In genomic region chr11:60363542-60364525, GRCh38 we compare ENCODE assay signal across 9 cellular contexts. TPM values are rescaled to one million over a fixed set of nuclear protein-coding genes. Genes with fewer than 3 reads are reported as not detected.
DNase-seq lines count a peak whose midpoint lies in the region; ATAC-seq and TF ChIP-seq lines count a peak whose summit lies in the region.
"Had no signal": no experiment of that assay in that cellular context is flagged by ENCODE, and none has a peak within 500 bp of the region (broad histone marks: within the 10 kb centered on the region; RNA-seq: fewer than 3 reads in every experiment).

No MANE protein-coding gene starts in this region.

- no peak for TF ChIP-seq POLR2A in esophagus muscularis mucosa (IDR thresholded peaks at IDR 0.05; ENCODE audit: low read depth)

- CTCF ChIA-PET in CD8-positive, alpha-beta memory T cell (lab: Charles Lee), result interaction anchor here (0.8 to 2.1 kb wide), 7 partner anchors 14 to 270 kb away, joined by 3 to 16 read pairs (median 3); no protein-coding TSS in a partner anchor

- no peaks in the 10 kb centered on the region for H3K27me3 ChIP-seq in CD8-positive, alpha-beta memory T cell (ENCODE audit: insufficient read depth, low read length, poor library complexity, severe bottlenecking)
- H3K27me3 ChIP-seq in HUES48 (ENCODE audit: control insufficient read depth, insufficient read depth, low read length) (no peaks in the 10 kb centered on the region), OCI-LY1 (ENCODE audit: insufficient read depth, low read length) (no peaks in the 10 kb centered on the region), esophagus muscularis mucosa (peaks cover 0 to 12% (median 2%) of the 10 kb centered on the region in 4 donors)

- 49% methylated on average over 7 of the region's 7 CpGs for WGBS in esophagus muscularis mucosa

- intact Hi-C loops in esophagus muscularis mucosa (cut with DNase I), result no loop called here

- H3K36me3 Mint-ChIP-seq in CD8-positive, alpha-beta memory T cell, result no peaks in the 10 kb centered on the region
- H3K36me3 Mint-ChIP-seq in naive thymus-derived CD8-positive, alpha-beta T cell, result no peaks in the 10 kb centered on the region
- H3K36me3 Mint-ChIP-seq: activated naive CD4-positive, alpha-beta T cell treated with anti-CD3 and anti-CD28 coated beads, Interleukin-2, amount 50 U/mL, for 24 hours had no signal

- no peak overlapping the region for H3K27ac Mint-ChIP-seq in CD8-positive, alpha-beta memory T cell
- peak overlapping the region in 2 of 10 donors; percentile 38 to 82 for H3K27ac Mint-ChIP-seq in naive thymus-derived CD8-positive, alpha-beta T cell
- no peak overlapping the region for H3K27ac Mint-ChIP-seq in stimulated activated naive CD8-positive, alpha-beta T cell treated with anti-CD3 and anti-CD28 coated beads, Interleukin-15, amount 100 ng/mL, for 72 hours
- H3K27ac Mint-ChIP-seq: activated naive CD4-positive, alpha-beta T cell treated with anti-CD3 and anti-CD28 coated beads, Interleukin-2, amount 50 U/mL, for 24 hours had no signal

- H2AFZ ChIP-seq in OCI-LY1 (ENCODE audit: low read length), result peak overlapping the region; percentile 10

- peaks cover 9 to 33% of the 10 kb centered on the region in 2 donors for H3K27me3 Mint-ChIP-seq in CD8-positive, alpha-beta memory T cell
- H3K27me3 Mint-ChIP-seq in naive thymus-derived CD8-positive, alpha-beta T cell, result peaks cover 2 to 23% (median 11%) of the 10 kb centered on the region in 5 donors
- H3K27me3 Mint-ChIP-seq in stimulated activated naive CD8-positive, alpha-beta T cell treated with anti-CD3 and anti-CD28 coated beads, Interleukin-15, amount 100 ng/mL, for 72 hours, result peaks cover 53% of the 10 kb centered on the region

- no peaks in the 10 kb centered on the region for H3K4me1 Mint-ChIP-seq in CD8-positive, alpha-beta memory T cell
- H3K4me1 Mint-ChIP-seq in naive thymus-derived CD8-positive, alpha-beta T cell, result peaks cover 0 to 40% (median 4%) of the 10 kb centered on the region in 4 donors
- peaks cover 21% of the 10 kb centered on the region for H3K4me1 Mint-ChIP-seq in stimulated activated naive CD8-positive, alpha-beta T cell treated with anti-CD3 and anti-CD28 coated beads, Interleukin-15, amount 100 ng/mL, for 72 hours
- H3K4me1 Mint-ChIP-seq: activated naive CD4-positive, alpha-beta T cell treated with anti-CD3 and anti-CD28 coated beads, Interleukin-2, amount 50 U/mL, for 24 hours had no signal

- DNase-seq in CD8-positive, alpha-beta memory T cell, result peak; percentile 24 to 59 (median 35)
- DNase-seq in GM20000 (ENCODE audit: low spot score) (peak; percentile 65), esophagus muscularis mucosa (ENCODE audit: extremely low spot score) (no peak)
- peak; percentile 72 for DNase-seq in activated CD8-positive, alpha-beta memory T cell treated with anti-CD3 and anti-CD28 coated beads, Interleukin-2, amount 50 U/mL, for 48 hours
- peak; percentile 7 to 68 (median 46) for DNase-seq in naive thymus-derived CD8-positive, alpha-beta T cell
- DNase-seq in stimulated activated naive CD8-positive, alpha-beta T cell treated with anti-CD3 and anti-CD28 coated beads, Interleukin-15, amount 100 ng/mL, for 72 hours, result peak; percentile 49 to 55

- no peaks in the 10 kb centered on the region for H3F3A ChIP-seq in OCI-LY1 (ENCODE audit: insufficient read depth, low read length)

- H4K20me1 ChIP-seq in OCI-LY1 (ENCODE audit: insufficient read depth, low read length), result no peaks in the 10 kb centered on the region

- H3K4me1 ChIP-seq in CD8-positive, alpha-beta memory T cell (ENCODE audit: insufficient read depth, low read length), result no peaks in the 10 kb centered on the region
- H3K4me1 ChIP-seq in HUES48 (ENCODE audit: control insufficient read depth, insufficient read depth, low read length) (peaks cover 19% of the 10 kb centered on the region), OCI-LY1 (ENCODE audit: insufficient read depth, low read length, severe bottlenecking) (peaks cover 24% of the 10 kb centered on the region), esophagus muscularis mucosa (no peaks in the 10 kb centered on the region)

- H3K9ac ChIP-seq in HUES48 (ENCODE audit: low read depth, low read length) (peak overlapping the region; percentile 37; the same call in 1 of the 2 replicates), OCI-LY1 (ENCODE audit: low read length) (peak overlapping the region; percentile 15; the same call in 1 of the 2 replicates)

- no peaks in the 10 kb centered on the region for H3K9me3 Mint-ChIP-seq in CD8-positive, alpha-beta memory T cell
- no peaks in the 10 kb centered on the region for H3K9me3 Mint-ChIP-seq in naive thymus-derived CD8-positive, alpha-beta T cell
- H3K9me3 Mint-ChIP-seq in stimulated activated naive CD8-positive, alpha-beta T cell treated with anti-CD3 and anti-CD28 coated beads, Interleukin-15, amount 100 ng/mL, for 72 hours, result peaks cover 0 to 5% of the 10 kb centered on the region in 2 donors
- H3K9me3 Mint-ChIP-seq: activated naive CD4-positive, alpha-beta T cell treated with anti-CD3 and anti-CD28 coated beads, Interleukin-2, amount 50 U/mL, for 24 hours had no signal

- H3K27ac ChIP-seq in CD8-positive, alpha-beta memory T cell (ENCODE audit: low read depth, low read length), result no peak overlapping the region
- H3K27ac ChIP-seq in HUES48 (ENCODE audit: low read depth, low read length) (peak overlapping the region; percentile 57), OCI-LY1 (ENCODE audit: low read depth, low read length, poor library complexity, severe bottlenecking) (no peak overlapping the region), esophagus muscularis mucosa (replicated peaks in 1 of 4) (peak overlapping the region in 1 of 4 donors; percentile 19)

- H3K9me3 ChIP-seq in CD8-positive, alpha-beta memory T cell (ENCODE audit: low read length), result no peaks in the 10 kb centered on the region
- H3K9me3 ChIP-seq in HUES48 (ENCODE audit: control insufficient read depth, insufficient read depth, low read length) (peaks cover 43% of the 10 kb centered on the region), OCI-LY1 (ENCODE audit: low read length) (peaks cover 23% of the 10 kb centered on the region), esophagus muscularis mucosa (peaks cover 0 to 4% (median 0%) of the 10 kb centered on the region in 4 donors)

- POLR2A ChIA-PET in CD8-positive, alpha-beta memory T cell (lab: Charles Lee), result interaction anchor here (0.6 kb wide), 1 partner anchor 371 kb away, joined by 3 read pairs; no protein-coding TSS in a partner anchor
- POLR2A ChIA-PET in naive thymus-derived CD8-positive, alpha-beta T cell (lab: Charles Lee), result no interaction called here

- TF ChIP-seq EP300 in esophagus muscularis mucosa (IDR thresholded peaks at IDR 0.05), result no peak

- no peaks in the 10 kb centered on the region for H3K36me3 ChIP-seq in CD8-positive, alpha-beta memory T cell (ENCODE audit: insufficient read depth, low read length)
- no peaks in the 10 kb centered on the region for H3K36me3 ChIP-seq in HUES48 (ENCODE audit: control insufficient read depth, insufficient read depth, low read length)
- no peaks in the 10 kb centered on the region; the same call in 1 of the 2 replicates for H3K36me3 ChIP-seq in OCI-LY1 (ENCODE audit: insufficient read depth, low read length)
- H3K36me3 ChIP-seq in esophagus muscularis mucosa, result no peaks in the 10 kb centered on the region

- H3K79me2 ChIP-seq in OCI-LY1 (ENCODE audit: insufficient read depth, low read length), result no peaks in the 10 kb centered on the region

- peak; percentile 53 for TF ChIP-seq CTCF in GM20000 (IDR thresholded peaks at IDR 0.05; ENCODE audit: extremely low read depth, missing control alignments)
- TF ChIP-seq CTCF in OCI-LY1 (IDR thresholded peaks at IDR 0.05; ENCODE audit: low read length), result peak; percentile 81
- TF ChIP-seq CTCF in esophagus muscularis mucosa (IDR thresholded peaks at IDR 0.05), result peak; percentile 50 to 71 (median 53)

- H3K4me3 ChIP-seq in CD8-positive, alpha-beta memory T cell (ENCODE audit: low read length), result no peak overlapping the region
- H3K4me3 ChIP-seq in HUES48 (ENCODE audit: low read depth, low read length) (peak overlapping the region; percentile 29), OCI-LY1 (ENCODE audit: low read depth, low read length, poor library complexity, severe bottlenecking) (peak overlapping the region; percentile 26), esophagus muscularis mucosa (no peak overlapping the region)

- ATAC-seq in naive thymus-derived CD8-positive, alpha-beta T cell, result peak in 1 of 2 donors; percentile 58
- peak; percentile 68 for ATAC-seq in stimulated activated naive CD8-positive, alpha-beta T cell treated with anti-CD3 and anti-CD28 coated beads, Interleukin-15, amount 100 ng/mL, for 72 hours

- no peak overlapping the region for H3K4me3 Mint-ChIP-seq in CD8-positive, alpha-beta memory T cell
- peak overlapping the region in 2 of 10 donors; percentile 11 to 77 for H3K4me3 Mint-ChIP-seq in naive thymus-derived CD8-positive, alpha-beta T cell
- H3K4me3 Mint-ChIP-seq in stimulated activated naive CD8-positive, alpha-beta T cell treated with anti-CD3 and anti-CD28 coated beads, Interleukin-15, amount 100 ng/mL, for 72 hours, result no peak overlapping the region
- H3K4me3 Mint-ChIP-seq: activated naive CD4-positive, alpha-beta T cell treated with anti-CD3 and anti-CD28 coated beads, Interleukin-2, amount 50 U/mL, for 24 hours had no signal

- H3K9me2 ChIP-seq in OCI-LY1 (ENCODE audit: low read depth, low read length), result no peaks in the 10 kb centered on the region

- peak overlapping the region; percentile 55; the same call in 1 of the 2 replicates for H3K4me2 ChIP-seq in OCI-LY1 (ENCODE audit: low read length)

RNA-seq across cellular contexts. Expression of gene MS4A7, which starts 14.5 kb away (rescaled TPM):
- total RNA-seq in CD8-positive, alpha-beta memory T cell, result under 1 TPM; 0.51 to 0.98 TPM
- not detected for polyA plus RNA-seq in CD8-positive, alpha-beta memory T cell
- total RNA-seq in esophagus muscularis mucosa, result 10 to 100 TPM; 20.3 to 30.7 (median 25.6) TPM
- total RNA-seq in naive thymus-derived CD8-positive, alpha-beta T cell, result 1 to 10 TPM in 1 of 2 experiments, under 1 TPM in 1; 0.96 to 1.3 TPM
- under 1 TPM in 2 of 3 donors, not detected in 1; 0.12 to 0.14 TPM for polyA plus RNA-seq in naive thymus-derived CD8-positive, alpha-beta T cell

RNA-seq across cellular contexts. Expression of gene MS4A14, which starts 32.4 kb away (rescaled TPM):
- not detected for total RNA-seq in CD8-positive, alpha-beta memory T cell
- polyA plus RNA-seq in CD8-positive, alpha-beta memory T cell, result not detected
- total RNA-seq in esophagus muscularis mucosa, result 1 to 10 TPM; 1.6 to 3.7 (median 2.2) TPM
- total RNA-seq in naive thymus-derived CD8-positive, alpha-beta T cell, result under 1 TPM in 1 of 2 experiments, not detected in 1; 0.16 TPM
- polyA plus RNA-seq in naive thymus-derived CD8-positive, alpha-beta T cell, result not detected

RNA-seq across cellular contexts. Expression of gene MS4A6E, which starts 36.8 kb away (rescaled TPM):
- total RNA-seq in CD8-positive, alpha-beta memory T cell, result not detected
- not detected for polyA plus RNA-seq in CD8-positive, alpha-beta memory T cell
- total RNA-seq in esophagus muscularis mucosa, result not detected
- not detected for total RNA-seq in naive thymus-derived CD8-positive, alpha-beta T cell
- not detected for polyA plus RNA-seq in naive thymus-derived CD8-positive, alpha-beta T cell

Comparison
In these comparisons a context has a peak if more than half of its experiments do, and no peak if none do; other contexts are left out.
1. H3K4me3 ChIP-seq: peak in HUES48 (single experiment) and OCI-LY1 (single experiment); none in CD8-positive, alpha-beta memory T cell (single experiment) and esophagus muscularis mucosa (0 of 4).
2. RNA of gene MS4A7, which starts 14.5 kb away (total RNA-seq): 20.3 to 30.7 TPM in esophagus muscularis mucosa; 0.96 to 1.3 TPM in naive thymus-derived CD8-positive, alpha-beta T cell and 0.51 to 0.98 TPM in CD8-positive, alpha-beta memory T cell; every median in the first group is over 4 times any median in the second.
3. Peak in every context shown above with its lines, with median percentiles within 50 percentile points of each other: CTCF ChIP-seq.